1 cellular context compared by ENCODE assay signal in the genomic region with DNA sequence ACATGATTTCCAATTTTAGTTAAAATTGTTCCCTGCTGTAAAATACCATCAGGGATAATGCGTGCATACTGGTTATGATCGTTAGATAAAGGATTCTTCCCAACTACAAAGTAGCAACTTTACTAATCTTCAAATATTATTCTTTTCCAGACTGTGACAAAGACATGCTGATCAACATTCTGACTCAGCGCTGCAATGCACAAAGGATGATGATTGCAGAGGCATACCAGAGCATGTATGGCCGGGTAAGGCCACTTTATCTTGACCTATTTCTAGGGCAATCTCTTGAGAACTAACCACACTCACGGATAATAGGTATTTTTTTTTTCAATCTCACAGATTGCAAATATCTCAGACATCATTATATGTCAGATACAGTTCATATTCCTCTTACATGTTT.
TF ChIP-seq lines count a peak whose summit lies in the region.

No MANE protein-coding gene starts in this region.

TF ChIP-seq in SK-N-SH treated with all-trans-retinoic acid at 6 μM for 48 hours, 23 proteins besides CTCF, POLR2A, EP300 and RAD21 (continued from another document):
- TF ChIP-seq, protein P1, sequence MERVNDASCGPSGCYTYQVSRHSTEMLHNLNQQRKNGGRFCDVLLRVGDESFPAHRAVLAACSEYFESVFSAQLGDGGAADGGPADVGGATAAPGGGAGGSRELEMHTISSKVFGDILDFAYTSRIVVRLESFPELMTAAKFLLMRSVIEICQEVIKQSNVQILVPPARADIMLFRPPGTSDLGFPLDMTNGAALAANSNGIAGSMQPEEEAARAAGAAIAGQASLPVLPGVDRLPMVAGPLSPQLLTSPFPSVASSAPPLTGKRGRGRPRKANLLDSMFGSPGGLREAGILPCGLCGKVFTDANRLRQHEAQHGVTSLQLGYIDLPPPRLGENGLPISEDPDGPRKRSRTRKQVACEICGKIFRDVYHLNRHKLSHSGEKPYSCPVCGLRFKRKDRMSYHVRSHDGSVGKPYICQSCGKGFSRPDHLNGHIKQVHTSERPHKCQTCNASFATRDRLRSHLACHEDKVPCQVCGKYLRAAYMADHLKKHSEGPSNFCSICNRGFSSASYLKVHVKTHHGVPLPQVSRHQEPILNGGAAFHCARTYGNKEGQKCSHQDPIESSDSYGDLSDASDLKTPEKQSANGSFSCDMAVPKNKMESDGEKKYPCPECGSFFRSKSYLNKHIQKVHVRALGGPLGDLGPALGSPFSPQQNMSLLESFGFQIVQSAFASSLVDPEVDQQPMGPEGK (CRISPR knock-in tag; IDR thresholded peaks at IDR 0.05; ENCODE audit: borderline replicate concordance): no peak
- TF ChIP-seq CSDC2 (CRISPR knock-in tag; IDR thresholded peaks at IDR 0.05): no peak
- no peak for TF ChIP-seq ISL1 (CRISPR knock-in tag; IDR thresholded peaks at IDR 0.05)
- TF ChIP-seq ZFP3 (CRISPR knock-in tag; IDR thresholded peaks at IDR 0.05): no peak
- no peak for TF ChIP-seq ARNTL (CRISPR knock-in tag; IDR thresholded peaks at IDR 0.05; ENCODE audit: borderline replicate concordance, low read depth)
TF ChIP-seq in SK-N-SH treated with all-trans-retinoic acid at 6 μM for 48 hours: peak in this region for 0.
